In the genomic region with DNA sequence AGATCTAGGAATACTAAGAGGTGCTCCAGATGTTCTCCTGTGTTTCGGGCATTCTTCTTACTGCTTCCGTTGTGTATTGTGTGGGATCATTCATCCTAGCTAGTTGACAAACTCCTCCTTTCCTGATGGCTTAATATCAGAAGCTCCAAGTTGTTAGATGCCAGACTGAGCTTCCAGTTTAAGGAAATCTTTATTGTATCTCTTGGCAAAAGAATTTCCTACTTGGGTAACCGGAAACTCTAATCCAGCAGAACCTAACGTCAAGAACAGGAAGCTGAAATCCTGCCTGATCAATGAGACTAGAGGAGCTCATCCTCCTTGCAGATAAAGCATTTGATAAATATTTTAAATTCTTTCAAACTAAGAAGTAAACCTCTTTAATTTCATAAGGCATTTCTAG, we compare ENCODE assay signal across 29 cellular contexts. TPM values are rescaled to one million over a fixed set of nuclear protein-coding genes. Genes with fewer than 3 reads are reported as not detected.
"Had no signal": no experiment of that assay in that cellular context is flagged by ENCODE, and none has a peak within 500 bp of the region (broad histone marks: within the 10 kb centered on the region; RNA-seq: fewer than 3 reads in every experiment).

No MANE protein-coding gene starts in this region.

- H3K4me1 ChIP-seq: ascending aorta, breast epithelium, colonic mucosa, esophagus muscularis mucosa, gastroesophageal sphincter had no signal

- H3K27ac ChIP-seq: ascending aorta, breast epithelium, cardiac muscle cell, colonic mucosa, dorsolateral prefrontal cortex, esophagus muscularis mucosa, gastroesophageal sphincter, heart right ventricle, hepatocyte, WERI-Rb-1 had no signal

- H3K4me3 ChIP-seq: ascending aorta, breast epithelium, cardiac muscle cell, colonic mucosa, dorsolateral prefrontal cortex, esophagus muscularis mucosa, gastroesophageal sphincter, heart right ventricle, hepatocyte had no signal

- H3K79me2 ChIP-seq: hepatocyte had no signal

- H3K9me3 ChIP-seq: ascending aorta, breast epithelium, colonic mucosa, esophagus muscularis mucosa, gastroesophageal sphincter, heart right ventricle had no signal

- H3K4me2 ChIP-seq: hepatocyte had no signal

- H3K36me3 ChIP-seq: ascending aorta, breast epithelium, cardiac muscle cell, colonic mucosa, esophagus muscularis mucosa, gastroesophageal sphincter had no signal

- H2AFZ ChIP-seq: hepatocyte had no signal

- H3K27me3 ChIP-seq: ascending aorta, breast epithelium, cardiac muscle cell, colonic mucosa, esophagus muscularis mucosa, gastroesophageal sphincter, heart right ventricle, hepatocyte had no signal

- DNase-seq: activated B cell treated with CpG ODN at 0.5 μM for 24 hours; activated CD4-positive, alpha-beta T cell treated with anti-CD3 and anti-CD28 coated beads for 48 hours; activated CD4-positive, alpha-beta T cell treated with anti-CD3 and anti-CD28 coated beads, Interleukin-2, amount 50 U/mL, for 1 hour; activated CD4-positive, alpha-beta T cell treated with anti-CD3 and anti-CD28 coated beads, Interleukin-2, amount 50 U/mL, for 48 hours; activated CD8-positive, alpha-beta memory T cell treated with anti-CD3 and anti-CD28 coated beads for 24 hours; activated CD8-positive, alpha-beta T cell treated with anti-CD3 and anti-CD28 coated beads for 36 hours; activated effector memory CD4-positive, alpha-beta T cell treated with anti-CD3 and anti-CD28 coated beads, Interleukin-2, amount 50 U/mL, for 16 hours; activated naive CD4-positive, alpha-beta T cell treated with anti-CD3 and anti-CD28 coated beads, Interleukin-2, amount 10 ng/mL, durations not matched to agents 7 days and 5 days; activated naive CD8-positive, alpha-beta T cell treated with anti-CD3 and anti-CD28 coated beads, Interleukin-2, amount 10 ng/mL, durations not matched to agents 7 days and 5 days; activated T-cell treated with anti-CD3 and anti-CD28 coated beads, Interleukin-2, amount 50 U/mL, for 1 hour; activated T-cell treated with anti-CD3 and anti-CD28 coated beads, Interleukin-2, amount 50 U/mL, for 48 hours; central memory CD4-positive, alpha-beta T cell; cerebellar nuclear complex; colonic mucosa; dorsolateral prefrontal cortex; effector CD4-positive, alpha-beta T cell; effector memory CD8-positive, alpha-beta T cell; foreskin melanocyte; heart right ventricle; T-helper 1 cell; T-helper 17 cell; T1000; WERI-Rb-1 had no signal

RNA-seq across cellular contexts. Expression of gene MYH15, which starts 27.7 kb away (rescaled TPM):
- total RNA-seq: ascending aorta, breast epithelium, T-helper 17 cell had no signal

RNA-seq across cellular contexts. Expression of gene CIP2A, which starts 51.2 kb away (rescaled TPM):
- total RNA-seq: ascending aorta had no signal
